ENCODE assay signal across 9 cellular contexts in the genomic region with DNA sequence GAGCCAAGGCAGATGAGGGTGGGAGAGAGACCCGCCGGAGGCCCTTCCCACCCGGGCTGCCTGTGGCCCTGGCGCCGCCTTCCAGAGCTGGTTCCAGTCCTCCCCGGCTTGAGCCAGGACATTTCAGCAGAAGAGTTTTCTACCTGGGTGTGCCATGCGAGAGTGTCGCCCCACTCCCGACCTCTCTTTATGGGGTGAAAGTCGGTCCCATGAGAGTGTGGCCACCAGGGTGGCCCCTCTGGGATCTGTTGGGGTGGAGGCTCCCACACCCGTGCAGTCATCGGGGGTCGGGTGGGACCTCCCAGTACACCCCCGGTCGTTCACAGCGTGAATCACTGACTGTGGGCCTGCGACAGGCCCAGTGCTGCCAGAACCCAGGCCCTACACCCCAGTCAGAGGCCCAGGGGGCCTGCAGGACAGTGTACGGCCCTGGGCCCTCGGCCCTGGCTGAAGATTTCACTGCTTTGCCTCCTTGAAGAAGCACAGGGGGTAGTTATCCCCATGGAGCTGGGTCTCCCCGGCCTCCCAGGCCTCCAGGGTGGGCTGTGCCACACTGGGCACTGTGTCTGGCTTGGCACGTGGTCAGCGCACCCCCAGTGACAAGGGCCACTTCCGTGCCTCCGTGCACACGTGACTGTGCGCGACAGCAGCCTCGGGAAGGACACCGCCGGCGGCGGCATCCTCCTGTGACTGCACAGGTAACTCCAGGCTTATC. TPM values are rescaled to one million over a fixed set of nuclear protein-coding genes. Genes with fewer than 3 reads are reported as not detected.
A peak's percentile ranks its signal among the peaks of the same experiment; 100 is the strongest.
DNase-seq lines count a peak whose midpoint lies in the region; ATAC-seq, FAIRE-seq and TF ChIP-seq lines count a peak whose summit lies in the region.
"Had no signal": no experiment of that assay in that cellular context is flagged by ENCODE, and none has a peak within 500 bp of the region (broad histone marks: within the 10 kb centered on the region; RNA-seq: fewer than 3 reads in every experiment).

No MANE protein-coding gene starts in this region.

- peaks cover 69% of the 10 kb centered on the region for H3K4me1 Mint-ChIP-seq in stimulated activated naive CD8-positive, alpha-beta T cell treated with anti-CD3 and anti-CD28 coated beads, Interleukin-15, Interleukin-2, amounts not matched to agents 100 ng/mL and 50 ng/mL, for 24 hours (ENCODE audit: low read depth)
- H3K4me1 Mint-ChIP-seq in natural killer cell: peaks cover 59 to 63% of the 10 kb centered on the region in 2 donors

- peak overlapping the region; percentile 83 for H3K4me3 Mint-ChIP-seq in stimulated activated naive CD8-positive, alpha-beta T cell treated with anti-CD3 and anti-CD28 coated beads, Interleukin-15, Interleukin-2, amounts not matched to agents 100 ng/mL and 50 ng/mL, for 24 hours
- H3K4me3 Mint-ChIP-seq in natural killer cell: peak overlapping the region; percentile 91

- DNase-seq in stimulated activated naive CD8-positive, alpha-beta T cell treated with anti-CD3 and anti-CD28 coated beads, Interleukin-15, Interleukin-2, amounts not matched to agents 100 U/mL and 50 U/mL, for 24 hours: no peak
- DNase-seq in coronary artery (ENCODE audit: low spot score): no peak
- no peak for DNase-seq in natural killer cell
- DNase-seq in D721Med (ENCODE audit: insufficient read length, low spot score): no peak
- DNase-seq in DMS153 treated with DMSO at 0.1 percent for 48 hours (lab: John Stamatoyannopoulos, UW; ENCODE audit: unreplicated experiment): no peak
- no peak for DNase-seq in GM13977 (ENCODE audit: low spot score)

- no peak overlapping the region for H3K4me3 ChIP-seq in coronary artery

- ATAC-seq in stimulated activated naive CD8-positive, alpha-beta T cell treated with anti-CD3 and anti-CD28 coated beads, Interleukin-15, Interleukin-2, amounts not matched to agents 100 U/mL and 50 U/mL, for 24 hours: no peak
- ATAC-seq in natural killer cell: no peak
- no peak for ATAC-seq in GM18858 (IDR thresholded peaks at IDR 0.05; ENCODE audit: unreplicated experiment)
- ATAC-seq: esophagus mucosa had no signal

- intact Hi-C loops in natural killer cell (cut with micrococcal nuclease): loop anchor here (2.0 to 5.0 kb wide), 2 partner anchors 277 to 334 kb away; a partner anchor contains a TSS

- no peaks in the 10 kb centered on the region for H3K9me3 Mint-ChIP-seq in stimulated activated naive CD8-positive, alpha-beta T cell treated with anti-CD3 and anti-CD28 coated beads, Interleukin-15, Interleukin-2, amounts not matched to agents 100 ng/mL and 50 ng/mL, for 24 hours
- no peaks in the 10 kb centered on the region for H3K9me3 Mint-ChIP-seq in natural killer cell

- peak overlapping the region; percentile 21 to 86 for H3K27ac ChIP-seq in coronary artery

- H3K36me3 Mint-ChIP-seq in stimulated activated naive CD8-positive, alpha-beta T cell treated with anti-CD3 and anti-CD28 coated beads, Interleukin-15, Interleukin-2, amounts not matched to agents 100 ng/mL and 50 ng/mL, for 24 hours (ENCODE audit: low read depth): peaks cover 66% of the 10 kb centered on the region
- no peaks in the 10 kb centered on the region for H3K36me3 Mint-ChIP-seq in natural killer cell

- in situ Hi-C loops in GM13977 (cut with MboI; ENCODE audit: low pct_unique_long_range_greater_than_20kb, low sequenced_read_pairs, unreplicated experiment): no loop called here

- H3K27ac Mint-ChIP-seq in stimulated activated naive CD8-positive, alpha-beta T cell treated with anti-CD3 and anti-CD28 coated beads, Interleukin-15, Interleukin-2, amounts not matched to agents 100 ng/mL and 50 ng/mL, for 24 hours: peak overlapping the region; percentile 89
- H3K27ac Mint-ChIP-seq in natural killer cell: peak overlapping the region; percentile 96 to 98

- H3K27me3 Mint-ChIP-seq in stimulated activated naive CD8-positive, alpha-beta T cell treated with anti-CD3 and anti-CD28 coated beads, Interleukin-15, Interleukin-2, amounts not matched to agents 100 ng/mL and 50 ng/mL, for 24 hours: no peaks in the 10 kb centered on the region
- H3K27me3 Mint-ChIP-seq in natural killer cell (ENCODE audit: low read depth in 2 of 2): no peaks in the 10 kb centered on the region

- TF ChIP-seq CTCF in coronary artery (IDR thresholded peaks at IDR 0.05) (no peak), natural killer cell (IDR thresholded peaks at IDR 0.05) (no peak), D721Med (IDR thresholded peaks at IDR 0.05; ENCODE audit: insufficient read depth, missing control alignments) (no peak), GM13977 (IDR thresholded peaks at IDR 0.05; ENCODE audit: extremely low read depth, insufficient read depth, missing control alignments) (no peak)

- FAIRE-seq in D721Med (lab: Jason Lieb, UNC): no peak

RNA-seq across cellular contexts. Expression of a gene that starts 5.9 kb away (rescaled TPM):
- total RNA-seq in natural killer cell: 10 to 100 TPM; 35.8 to 47.4 (median 37.1) TPM
